20 cellular contexts compared by ENCODE assay signal in the genomic region with DNA sequence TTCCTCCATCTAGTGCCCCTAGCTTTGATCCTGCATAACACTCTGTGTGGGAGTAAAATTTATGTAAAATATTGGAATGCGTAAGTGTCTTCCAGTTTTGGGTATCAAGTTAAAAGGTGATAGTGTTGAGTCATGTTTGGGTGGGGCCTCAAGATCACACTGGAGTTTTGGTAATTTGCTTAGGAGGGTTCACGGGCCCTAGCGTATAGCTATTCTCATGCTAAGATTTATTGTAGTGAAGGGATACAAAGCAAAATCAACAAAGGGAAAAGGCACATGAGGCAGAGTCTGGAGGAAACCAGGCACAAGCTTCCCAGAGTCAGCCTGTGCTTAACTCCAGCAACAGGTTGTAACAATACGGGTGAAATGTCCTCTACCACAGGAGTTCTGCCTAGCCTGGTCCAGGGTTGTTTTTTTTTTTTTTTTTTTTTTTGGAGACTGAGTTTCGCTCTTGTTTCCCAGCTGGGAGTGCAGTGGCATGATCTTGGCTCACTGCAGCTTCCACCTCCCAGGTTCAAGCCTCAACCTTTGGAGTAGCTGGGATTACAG. TPM values are rescaled to one million over a fixed set of nuclear protein-coding genes. Genes with fewer than 3 reads are reported as not detected.
A peak's percentile ranks its signal among the peaks of the same experiment; 100 is the strongest.
DNase-seq lines count a peak whose midpoint lies in the region; ATAC-seq and TF ChIP-seq lines count a peak whose summit lies in the region.
"Had no signal": no experiment of that assay in that cellular context is flagged by ENCODE, and none has a peak within 500 bp of the region (broad histone marks: within the 10 kb centered on the region; RNA-seq: fewer than 3 reads in every experiment).

No MANE protein-coding gene starts in this region.

- no peaks in the 10 kb centered on the region for H3K27me3 Mint-ChIP-seq in activated naive CD4-positive, alpha-beta T cell treated with anti-CD3 and anti-CD28 coated beads, Interleukin-2, amount 10 ng/mL, durations not matched to agents 7 days and 5 days
- H3K27me3 Mint-ChIP-seq in T-helper 17 cell, result no peaks in the 10 kb centered on the region
- no peaks in the 10 kb centered on the region for H3K27me3 Mint-ChIP-seq in type B pancreatic cell
- H3K27me3 Mint-ChIP-seq: activated CD8-positive, alpha-beta T cell treated with anti-CD3 and anti-CD28 coated beads for 36 hours; brain had no signal

- no peak overlapping the region for H3K4me3 Mint-ChIP-seq in activated naive CD4-positive, alpha-beta T cell treated with anti-CD3 and anti-CD28 coated beads, Interleukin-2, amount 10 ng/mL, durations not matched to agents 7 days and 5 days
- H3K4me3 Mint-ChIP-seq in T-helper 17 cell (no peak overlapping the region), type B pancreatic cell (no peak overlapping the region)
- H3K4me3 Mint-ChIP-seq: activated CD8-positive, alpha-beta T cell treated with anti-CD3 and anti-CD28 coated beads for 36 hours; activated T-cell treated with anti-CD3 and anti-CD28 coated beads, Interleukin-2, amount 50 U/mL, for 4 hours; brain had no signal

- CTCF ChIA-PET in activated naive CD4-positive, alpha-beta T cell treated with anti-CD3 and anti-CD28 coated beads, Interleukin-2, amount 10 ng/mL, durations not matched to agents 7 days and 5 days (lab: Charles Lee), result interaction anchor here (1.1 to 2.1 kb wide), 2 partner anchors 8 to 14 kb away, joined by 3 to 4 read pairs; no protein-coding TSS in a partner anchor

- H3K9me3 ChIP-seq in T-helper 17 cell (ENCODE audit: control insufficient read depth, low read length, poor library complexity, severe bottlenecking) (no peaks in the 10 kb centered on the region), hepatocyte (ENCODE audit: low read depth) (no peaks in the 10 kb centered on the region)
- H3K9me3 ChIP-seq: Peyer's patch, SJSA1 had no signal

- no peaks in the 10 kb centered on the region for H3K36me3 ChIP-seq in hepatocyte (replicated peaks; ENCODE audit: insufficient read depth, low read depth)

- no peak for TF ChIP-seq CTCF in foreskin keratinocyte (conservative IDR thresholded peaks at IDR 0.05)
- TF ChIP-seq CTCF in type B pancreatic cell (conservative IDR thresholded peaks at IDR 0.05), result no peak
- no peak for TF ChIP-seq CTCF in hepatocyte (IDR thresholded peaks at IDR 0.05; ENCODE audit: poor library complexity)

- peaks cover 81% of the 10 kb centered on the region for H3K79me2 ChIP-seq in hepatocyte

- peaks cover 3% of the 10 kb centered on the region for H3K4me1 Mint-ChIP-seq in activated naive CD4-positive, alpha-beta T cell treated with anti-CD3 and anti-CD28 coated beads, Interleukin-2, amount 10 ng/mL, durations not matched to agents 7 days and 5 days
- H3K4me1 Mint-ChIP-seq in T-helper 17 cell, result peaks cover 15% of the 10 kb centered on the region
- H3K4me1 Mint-ChIP-seq in type B pancreatic cell (ENCODE audit: unreplicated experiment), result peaks cover 7% of the 10 kb centered on the region

- peaks cover 14% of the 10 kb centered on the region for H4K20me1 ChIP-seq in hepatocyte (ENCODE audit: insufficient read depth, poor library complexity, severe bottlenecking)

- H3K27ac ChIP-seq in foreskin keratinocyte, result peak overlapping the region; percentile 54
- no peak overlapping the region for H3K27ac ChIP-seq in hepatocyte
- H3K27ac ChIP-seq: Peyer's patch, SJSA1 had no signal

- H2AFZ ChIP-seq in hepatocyte, result no peak overlapping the region

- ATAC-seq in activated naive CD4-positive, alpha-beta T cell treated with anti-CD3 and anti-CD28 coated beads, Interleukin-2, amount 50 U/mL, for 72 hours, result no peak
- ATAC-seq in T-helper 17 cell, result no peak
- peak; percentile 59 for ATAC-seq in foreskin keratinocyte
- ATAC-seq: activated CD8-positive, alpha-beta T cell treated with anti-CD3 and anti-CD28 coated beads for 36 hours; activated T-cell treated with anti-CD3 and anti-CD28 coated beads, Interleukin-2, amount 50 U/mL, for 4 hours had no signal

- peak overlapping the region; percentile 64 for H3K27ac Mint-ChIP-seq in activated naive CD4-positive, alpha-beta T cell treated with anti-CD3 and anti-CD28 coated beads, Interleukin-2, amount 10 ng/mL, durations not matched to agents 7 days and 5 days
- peak overlapping the region in 1 of 2 donors; percentile 65 for H3K27ac Mint-ChIP-seq in activated naive CD4-positive, alpha-beta T cell treated with anti-CD3 and anti-CD28 coated beads, Interleukin-2, amount 50 U/mL, for 72 hours
- H3K27ac Mint-ChIP-seq in T-helper 17 cell, result peak overlapping the region; percentile 37
- H3K27ac Mint-ChIP-seq in type B pancreatic cell, result peak overlapping the region; percentile 14

- DNase-seq in activated naive CD4-positive, alpha-beta T cell treated with anti-CD3 and anti-CD28 coated beads, Interleukin-2, amount 10 ng/mL, durations not matched to agents 7 days and 5 days, result no peak
- no peak for DNase-seq in activated naive CD4-positive, alpha-beta T cell treated with anti-CD3 and anti-CD28 coated beads, Interleukin-2, amount 50 U/mL, for 72 hours (ENCODE audit: low spot score in 2 of 2)
- no peak for DNase-seq in T-helper 17 cell
- DNase-seq in foreskin keratinocyte, result peak in 1 of 2 donors; percentile 15
- no peak for DNase-seq in type B pancreatic cell (ENCODE audit: extremely low spot score, unreplicated experiment)
- no peak for DNase-seq in hepatocyte (ENCODE audit: low spot score)
- no peak for DNase-seq in NAMALWA (ENCODE audit: low spot score)
- DNase-seq in NCI-H1930 (lab: John Stamatoyannopoulos, UW), result no peak
- DNase-seq: activated CD8-positive, alpha-beta T cell treated with anti-CD3 and anti-CD28 coated beads for 36 hours; activated T-cell treated with anti-CD3 and anti-CD28 coated beads, Interleukin-2, amount 50 U/mL, for 4 hours; C1 segment of cervical spinal cord; GF-D8; Kasumi-1; NCI-H1105 treated with DMSO at 0.1 percent for 48 hours; Peyer's patch; stimulated activated CD4-positive, alpha-beta T cell treated with anti-CD3 and anti-CD28 coated beads, Interleukin-12 subunit alpha, Interleukin-12 subunit beta, amount 100 ng/mL, for 4 hours; stimulated activated CD8-positive, alpha-beta memory T cell treated with anti-CD3 and anti-CD28 coated beads, Interleukin-4, amount 100 ng/mL, for 48 hours had no signal

- H3K4me1 ChIP-seq in foreskin keratinocyte (peaks cover 5% of the 10 kb centered on the region), hepatocyte (ENCODE audit: insufficient read depth) (no peaks in the 10 kb centered on the region)
- H3K4me1 ChIP-seq: Peyer's patch, SJSA1 had no signal

- H3K27me3 ChIP-seq in foreskin keratinocyte (no peaks in the 10 kb centered on the region), hepatocyte (no peaks in the 10 kb centered on the region)
- H3K27me3 ChIP-seq: Peyer's patch, SJSA1 had no signal

- no peak overlapping the region for H3K4me2 ChIP-seq in hepatocyte

- H3K9me2 ChIP-seq in hepatocyte (replicated peaks; ENCODE audit: insufficient read depth), result no peaks in the 10 kb centered on the region

- no peak overlapping the region for H3K4me3 ChIP-seq in hepatocyte
- H3K4me3 ChIP-seq: lung, Peyer's patch, SJSA1 had no signal

- 91% methylated on average over 5 of the region's 5 CpGs for WGBS in hepatocyte (ENCODE audit: low lambda C conversion rate, missing lambda C conversion rate)

- peaks cover 67% of the 10 kb centered on the region for H3K36me3 Mint-ChIP-seq in activated naive CD4-positive, alpha-beta T cell treated with anti-CD3 and anti-CD28 coated beads, Interleukin-2, amount 10 ng/mL, durations not matched to agents 7 days and 5 days
- peaks cover 39 to 45% of the 10 kb centered on the region in 2 donors for H3K36me3 Mint-ChIP-seq in activated naive CD4-positive, alpha-beta T cell treated with anti-CD3 and anti-CD28 coated beads, Interleukin-2, amount 50 U/mL, for 72 hours
- H3K36me3 Mint-ChIP-seq in T-helper 17 cell (ENCODE audit: low read depth) (peaks cover 24% of the 10 kb centered on the region), type B pancreatic cell (peaks cover 63% of the 10 kb centered on the region)

- H3K9me3 Mint-ChIP-seq in activated naive CD4-positive, alpha-beta T cell treated with anti-CD3 and anti-CD28 coated beads, Interleukin-2, amount 10 ng/mL, durations not matched to agents 7 days and 5 days, result no peaks in the 10 kb centered on the region
- H3K9me3 Mint-ChIP-seq in activated naive CD4-positive, alpha-beta T cell treated with anti-CD3 and anti-CD28 coated beads, Interleukin-2, amount 50 U/mL, for 72 hours, result no peaks in the 10 kb centered on the region
- H3K9me3 Mint-ChIP-seq in type B pancreatic cell, result no peaks in the 10 kb centered on the region
- H3K9me3 Mint-ChIP-seq: activated CD8-positive, alpha-beta T cell treated with anti-CD3 and anti-CD28 coated beads for 36 hours; activated T-cell treated with anti-CD3 and anti-CD28 coated beads, Interleukin-2, amount 50 U/mL, for 4 hours; brain had no signal

RNA-seq across cellular contexts. Expression of gene HSPA4, which starts 20.2 kb away (rescaled TPM):
- total RNA-seq in activated naive CD4-positive, alpha-beta T cell treated with anti-CD3 and anti-CD28 coated beads, Interleukin-2, amount 50 U/mL, for 72 hours, result 100 to 1,000 TPM; 168 to 198 TPM
- total RNA-seq in T-helper 17 cell (10 to 100 TPM; 49.3 to 50.1 TPM), foreskin keratinocyte (134 and 163 TPM in 2 replicates), type B pancreatic cell (ENCODE audit: low replicate concordance) (134 and 140 TPM in 2 replicates), hepatocyte (110 and 122 TPM in 2 replicates)
- polyA plus RNA-seq in foreskin keratinocyte (137 and 173 TPM in 2 replicates), hepatocyte (83.3 and 87.1 TPM in 2 replicates)

RNA-seq across cellular contexts. Expression of gene ZCCHC10, which starts 45.7 kb away (rescaled TPM):
- 10 to 100 TPM; 24.9 to 34.8 TPM for total RNA-seq in activated naive CD4-positive, alpha-beta T cell treated with anti-CD3 and anti-CD28 coated beads, Interleukin-2, amount 50 U/mL, for 72 hours
- total RNA-seq in T-helper 17 cell (10 to 100 TPM; 12.9 to 18.1 TPM), foreskin keratinocyte (29.7 and 31.9 TPM in 2 replicates), type B pancreatic cell (ENCODE audit: low replicate concordance) (22.1 and 23.1 TPM in 2 replicates), hepatocyte (29.1 and 33.0 TPM in 2 replicates)
- polyA plus RNA-seq in foreskin keratinocyte (21.9 and 24.0 TPM in 2 replicates), hepatocyte (29.4 and 30.7 TPM in 2 replicates)
